26 cellular contexts compared by ENCODE assay signal in the genomic region with DNA sequence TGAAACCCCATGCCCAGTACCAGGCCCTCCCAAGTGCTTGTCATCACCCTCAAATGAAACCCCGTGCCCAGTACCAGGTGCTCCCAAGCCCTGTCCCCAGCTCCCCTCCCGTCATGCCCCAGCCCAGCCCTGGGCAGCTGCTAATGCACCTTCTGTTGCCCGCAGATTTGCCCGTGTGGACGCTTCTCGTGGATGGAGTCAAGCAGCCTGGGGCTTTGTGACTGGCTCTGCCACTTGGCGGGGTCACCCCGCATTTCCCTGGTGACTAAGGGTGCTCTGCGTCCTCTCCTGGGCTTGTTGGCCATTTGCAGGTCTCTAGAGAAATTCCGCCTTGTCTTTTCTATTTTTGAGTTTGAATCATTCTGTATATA.
"Had no signal": no experiment of that assay in that cellular context is flagged by ENCODE, and none has a peak within 500 bp of the region (broad histone marks: within the 10 kb centered on the region; RNA-seq: fewer than 3 reads in every experiment).

No MANE protein-coding gene starts in this region.

- H3K4me2 ChIP-seq: smooth muscle cell had no signal

- H3K4me3 Mint-ChIP-seq: activated CD4-positive, alpha-beta memory T cell treated with anti-CD3 and anti-CD28 coated beads for 36 hours; activated CD4-positive, alpha-beta T cell treated with anti-CD3 and anti-CD28 coated beads, Interleukin-2, amount 10 ng/mL, durations not matched to agents 24 days and 14 days; activated T-cell treated with anti-CD3 and anti-CD28 coated beads, Interleukin-2, amount 50 U/mL, for 24 hours; central memory CD8-positive, alpha-beta T cell; natural killer cell treated with Interleukin-12 subunit alpha and Interleukin-12 subunit beta and Interleukin-15 and Interleukin-18, amount 100 ng/mL, for 72 hours; stimulated activated naive B cell treated with anti-CD40 and anti-IgM and Interleukin-4, amounts not matched to agents 10 μg/mL and 1 μg/mL and 100 μg/mL, for 72 hours had no signal

- ATAC-seq: foreskin keratinocyte; natural killer cell treated with Interleukin-12 subunit alpha and Interleukin-12 subunit beta and Interleukin-15 and Interleukin-18, amount 100 ng/mL, for 72 hours; stimulated activated naive B cell treated with anti-CD40 and anti-IgM and Interleukin-4, amounts not matched to agents 10 μg/mL and 1 μg/mL and 100 μg/mL, for 72 hours; upper lobe of right lung had no signal

- H3K9me3 ChIP-seq: esophagus muscularis mucosa, suprapubic skin, tibial artery, upper lobe of right lung had no signal

- H3K27ac ChIP-seq: esophagus muscularis mucosa, foreskin keratinocyte, suprapubic skin, tibial artery, upper lobe of right lung, VCaP had no signal

- H3K4me1 ChIP-seq: foreskin keratinocyte, tibial artery had no signal

- DNase-seq: activated CD4-positive, alpha-beta memory T cell treated with anti-CD3 and anti-CD28 coated beads for 36 hours; activated CD4-positive, alpha-beta T cell treated with anti-CD3 and anti-CD28 coated beads, Interleukin-2, amount 10 ng/mL, durations not matched to agents 24 days and 14 days; activated CD4-positive, CD25-positive, alpha-beta regulatory T cell treated with anti-CD3 and anti-CD28 coated beads, Interleukin-2, amount 50 U/mL, for 72 hours; activated CD8-positive, alpha-beta memory T cell treated with anti-CD3 and anti-CD28 coated beads, Interleukin-2, amount 50 U/mL, for 48 hours; activated gamma-delta T cell; activated naive CD4-positive, alpha-beta T cell treated with anti-CD3 and anti-CD28 coated beads, Interleukin-2, amount 50 U/mL, for 16 hours; activated T-cell treated with anti-CD3 and anti-CD28 coated beads, Interleukin-2, amount 50 U/mL, for 24 hours; amniotic stem cell; dermis blood vessel endothelial cell; effector CD4-positive, alpha-beta T cell; foreskin keratinocyte; kidney glomerular epithelial cell; mesenchymal stem cell; retina; stimulated activated CD4-positive, alpha-beta T cell treated with anti-CD3 and anti-CD28 coated beads, Interleukin-15, amount 100 ng/mL, for 24 hours; stimulated activated CD4-positive, alpha-beta T cell treated with anti-CD3 and anti-CD28 coated beads, Interleukin-2, amount 100 ng/mL, for 24 hours; stimulated activated naive B cell treated with anti-CD40 and anti-IgM and Interleukin-4, amounts not matched to agents 10 μg/mL and 1 μg/mL and 100 μg/mL, for 72 hours; tibial artery; upper lobe of right lung had no signal

- H3K27ac Mint-ChIP-seq: activated CD4-positive, alpha-beta memory T cell treated with anti-CD3 and anti-CD28 coated beads for 36 hours; activated CD4-positive, alpha-beta T cell treated with anti-CD3 and anti-CD28 coated beads, Interleukin-2, amount 10 ng/mL, durations not matched to agents 24 days and 14 days; activated T-cell treated with anti-CD3 and anti-CD28 coated beads, Interleukin-2, amount 50 U/mL, for 24 hours; natural killer cell treated with Interleukin-12 subunit alpha and Interleukin-12 subunit beta and Interleukin-15 and Interleukin-18, amount 100 ng/mL, for 72 hours; progenitor cell of endocrine pancreas; stimulated activated naive B cell treated with anti-CD40 and anti-IgM and Interleukin-4, amounts not matched to agents 10 μg/mL and 1 μg/mL and 100 μg/mL, for 72 hours had no signal

- H3K36me3 Mint-ChIP-seq: activated CD4-positive, alpha-beta memory T cell treated with anti-CD3 and anti-CD28 coated beads for 36 hours; natural killer cell treated with Interleukin-12 subunit alpha and Interleukin-12 subunit beta and Interleukin-15 and Interleukin-18, amount 100 ng/mL, for 72 hours had no signal

- H3K4me3 ChIP-seq: esophagus muscularis mucosa, smooth muscle cell, suprapubic skin, tibial artery, upper lobe of right lung had no signal

- H3K36me3 ChIP-seq: suprapubic skin, upper lobe of right lung had no signal

- H3K27me3 Mint-ChIP-seq: activated CD4-positive, alpha-beta memory T cell treated with anti-CD3 and anti-CD28 coated beads for 36 hours; activated CD4-positive, alpha-beta T cell treated with anti-CD3 and anti-CD28 coated beads, Interleukin-2, amount 10 ng/mL, durations not matched to agents 24 days and 14 days; activated T-cell treated with anti-CD3 and anti-CD28 coated beads, Interleukin-2, amount 50 U/mL, for 24 hours; central memory CD8-positive, alpha-beta T cell; progenitor cell of endocrine pancreas; stimulated activated naive B cell treated with anti-CD40 and anti-IgM and Interleukin-4, amounts not matched to agents 10 μg/mL and 1 μg/mL and 100 μg/mL, for 72 hours had no signal

- H3K9me3 Mint-ChIP-seq: activated CD4-positive, alpha-beta memory T cell treated with anti-CD3 and anti-CD28 coated beads for 36 hours; activated CD4-positive, alpha-beta T cell treated with anti-CD3 and anti-CD28 coated beads, Interleukin-2, amount 10 ng/mL, durations not matched to agents 24 days and 14 days; activated T-cell treated with anti-CD3 and anti-CD28 coated beads, Interleukin-2, amount 50 U/mL, for 24 hours; central memory CD8-positive, alpha-beta T cell; natural killer cell treated with Interleukin-12 subunit alpha and Interleukin-12 subunit beta and Interleukin-15 and Interleukin-18, amount 100 ng/mL, for 72 hours; stimulated activated naive B cell treated with anti-CD40 and anti-IgM and Interleukin-4, amounts not matched to agents 10 μg/mL and 1 μg/mL and 100 μg/mL, for 72 hours had no signal

- H3K27me3 ChIP-seq: esophagus muscularis mucosa, suprapubic skin, tibial artery, upper lobe of right lung had no signal
